Comparison of ENCODE assay signal across 9 cellular contexts in the genomic region with DNA sequence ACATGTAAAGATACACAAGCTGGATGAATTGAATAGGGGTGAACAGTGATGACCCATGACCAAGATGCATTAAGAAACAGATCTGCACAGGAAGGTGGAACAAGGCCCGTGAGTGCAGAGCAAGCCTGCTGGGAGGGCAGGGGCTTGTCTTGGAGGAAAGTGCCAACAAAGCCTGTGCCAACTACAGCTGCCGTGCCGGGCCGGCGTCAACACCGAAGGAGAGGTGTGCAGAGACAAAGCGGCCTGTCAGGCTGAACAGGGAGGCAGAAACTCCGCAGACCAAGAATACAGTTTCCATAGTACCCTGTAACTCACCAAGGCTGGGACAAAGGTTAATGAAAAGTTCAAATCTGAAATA. TPM values are rescaled to one million over a fixed set of nuclear protein-coding genes. Genes with fewer than 3 reads are reported as not detected.
DNase-seq lines count a peak whose midpoint lies in the region; ATAC-seq and TF ChIP-seq lines count a peak whose summit lies in the region.
"Had no signal": no experiment of that assay in that cellular context is flagged by ENCODE, and none has a peak within 500 bp of the region (broad histone marks: within the 10 kb centered on the region; RNA-seq: fewer than 3 reads in every experiment).

No MANE protein-coding gene starts in this region.

- CTCF ChIA-PET in activated CD8-positive, alpha-beta T cell treated with anti-CD3 and anti-CD28 coated beads, Interleukin-2, amount 10 ng/mL, durations not matched to agents 7 days and 5 days (lab: Charles Lee), result no interaction called here
- CTCF ChIA-PET in activated CD8-positive, alpha-beta T cell treated with anti-CD3 and anti-CD28 coated beads for 36 hours (lab: Charles Lee), result no interaction called here

- no peak for TF ChIP-seq EP300 in suprapubic skin (IDR thresholded peaks at IDR 0.05)

- H3K27ac ChIP-seq in left lung, result peak overlapping the region in 1 of 2 donors; percentile 46
- H3K27ac ChIP-seq in suprapubic skin, result peak overlapping the region; percentile 78

- no peak for ATAC-seq in activated CD8-positive, alpha-beta T cell treated with anti-CD3 and anti-CD28 coated beads, Interleukin-2, amount 10 ng/mL, durations not matched to agents 7 days and 5 days
- no peak for ATAC-seq in activated CD8-positive, alpha-beta T cell treated with anti-CD3 and anti-CD28 coated beads for 36 hours
- no peak for ATAC-seq in activated naive CD8-positive, alpha-beta T cell treated with anti-CD3 and anti-CD28 coated beads, Interleukin-2, amount 50 U/mL, for 24 hours
- ATAC-seq in left lung, result peak; percentile 41
- no peak for ATAC-seq in GM18907 (IDR thresholded peaks at IDR 0.05; ENCODE audit: unreplicated experiment)

- H3K27me3 ChIP-seq in left lung (no peaks in the 10 kb centered on the region), suprapubic skin (no peaks in the 10 kb centered on the region)

- no peaks in the 10 kb centered on the region for H3K27me3 Mint-ChIP-seq in activated CD8-positive, alpha-beta T cell treated with anti-CD3 and anti-CD28 coated beads, Interleukin-2, amount 10 ng/mL, durations not matched to agents 7 days and 5 days (ENCODE audit: low read depth)
- no peaks in the 10 kb centered on the region for H3K27me3 Mint-ChIP-seq in activated CD8-positive, alpha-beta T cell treated with anti-CD3 and anti-CD28 coated beads for 36 hours
- no peaks in the 10 kb centered on the region for H3K27me3 Mint-ChIP-seq in activated naive CD8-positive, alpha-beta T cell treated with anti-CD3 and anti-CD28 coated beads, Interleukin-2, amount 50 U/mL, for 24 hours

- DNase-seq in activated CD8-positive, alpha-beta T cell treated with anti-CD3 and anti-CD28 coated beads, Interleukin-2, amount 10 ng/mL, durations not matched to agents 7 days and 5 days, result no peak
- no peak for DNase-seq in activated CD8-positive, alpha-beta T cell treated with anti-CD3 and anti-CD28 coated beads for 36 hours
- DNase-seq in activated naive CD8-positive, alpha-beta T cell treated with anti-CD3 and anti-CD28 coated beads, Interleukin-2, amount 50 U/mL, for 24 hours, result no peak
- DNase-seq in left lung (no peak), suprapubic skin (ENCODE audit: low spot score in 2 of 2) (no peak), DMS153 treated with DMSO at 0.1 percent for 48 hours (lab: John Stamatoyannopoulos, UW; ENCODE audit: unreplicated experiment) (no peak), KG1 (lab: John Stamatoyannopoulos, UW) (no peak)
- DNase-seq: activated naive CD4-positive, alpha-beta T cell treated with anti-CD3 and anti-CD28 coated beads, Interleukin-2, amount 50 U/mL, for 16 hours had no signal

- 31% methylated on average over 8 of the region's 8 CpGs for WGBS in suprapubic skin

- peak overlapping the region; percentile 67 for H3K27ac Mint-ChIP-seq in activated CD8-positive, alpha-beta T cell treated with anti-CD3 and anti-CD28 coated beads, Interleukin-2, amount 10 ng/mL, durations not matched to agents 7 days and 5 days
- no peak overlapping the region for H3K27ac Mint-ChIP-seq in activated CD8-positive, alpha-beta T cell treated with anti-CD3 and anti-CD28 coated beads for 36 hours
- peak overlapping the region; percentile 53 for H3K27ac Mint-ChIP-seq in activated naive CD8-positive, alpha-beta T cell treated with anti-CD3 and anti-CD28 coated beads, Interleukin-2, amount 50 U/mL, for 24 hours

- peaks cover 21% of the 10 kb centered on the region for H3K36me3 Mint-ChIP-seq in activated CD8-positive, alpha-beta T cell treated with anti-CD3 and anti-CD28 coated beads, Interleukin-2, amount 10 ng/mL, durations not matched to agents 7 days and 5 days (ENCODE audit: low read depth)
- H3K36me3 Mint-ChIP-seq in activated CD8-positive, alpha-beta T cell treated with anti-CD3 and anti-CD28 coated beads for 36 hours (ENCODE audit: low read depth), result peaks cover 19% of the 10 kb centered on the region
- peaks cover 14% of the 10 kb centered on the region for H3K36me3 Mint-ChIP-seq in activated naive CD8-positive, alpha-beta T cell treated with anti-CD3 and anti-CD28 coated beads, Interleukin-2, amount 50 U/mL, for 24 hours (ENCODE audit: low read depth)

- H3K4me3 Mint-ChIP-seq in activated CD8-positive, alpha-beta T cell treated with anti-CD3 and anti-CD28 coated beads, Interleukin-2, amount 10 ng/mL, durations not matched to agents 7 days and 5 days, result no peak overlapping the region
- H3K4me3 Mint-ChIP-seq in activated CD8-positive, alpha-beta T cell treated with anti-CD3 and anti-CD28 coated beads for 36 hours, result no peak overlapping the region
- peak overlapping the region; percentile 10 for H3K4me3 Mint-ChIP-seq in activated naive CD8-positive, alpha-beta T cell treated with anti-CD3 and anti-CD28 coated beads, Interleukin-2, amount 50 U/mL, for 24 hours

- no peaks in the 10 kb centered on the region for H3K9me3 Mint-ChIP-seq in activated CD8-positive, alpha-beta T cell treated with anti-CD3 and anti-CD28 coated beads, Interleukin-2, amount 10 ng/mL, durations not matched to agents 7 days and 5 days (ENCODE audit: insufficient read depth)
- no peaks in the 10 kb centered on the region for H3K9me3 Mint-ChIP-seq in activated CD8-positive, alpha-beta T cell treated with anti-CD3 and anti-CD28 coated beads for 36 hours
- no peaks in the 10 kb centered on the region for H3K9me3 Mint-ChIP-seq in activated naive CD8-positive, alpha-beta T cell treated with anti-CD3 and anti-CD28 coated beads, Interleukin-2, amount 50 U/mL, for 24 hours

- no peak for TF ChIP-seq CTCF in activated CD8-positive, alpha-beta T cell treated with anti-CD3 and anti-CD28 coated beads for 36 hours (IDR thresholded peaks at IDR 0.05)
- TF ChIP-seq CTCF in left lung (IDR thresholded peaks at IDR 0.05), result no peak
- TF ChIP-seq CTCF in suprapubic skin (IDR thresholded peaks at IDR 0.05), result no peak

- H3K4me1 ChIP-seq in left lung (peaks cover 53 to 88% of the 10 kb centered on the region in 2 donors), suprapubic skin (peaks cover 89% of the 10 kb centered on the region)

- peaks cover 95% of the 10 kb centered on the region for H3K4me1 Mint-ChIP-seq in activated CD8-positive, alpha-beta T cell treated with anti-CD3 and anti-CD28 coated beads, Interleukin-2, amount 10 ng/mL, durations not matched to agents 7 days and 5 days (ENCODE audit: low read depth)
- peaks cover 92% of the 10 kb centered on the region for H3K4me1 Mint-ChIP-seq in activated CD8-positive, alpha-beta T cell treated with anti-CD3 and anti-CD28 coated beads for 36 hours (ENCODE audit: low read depth)
- H3K4me1 Mint-ChIP-seq in activated naive CD8-positive, alpha-beta T cell treated with anti-CD3 and anti-CD28 coated beads, Interleukin-2, amount 50 U/mL, for 24 hours, result peaks cover 97% of the 10 kb centered on the region

- H3K4me3 ChIP-seq in left lung, result no peak overlapping the region
- no peak overlapping the region for H3K4me3 ChIP-seq in suprapubic skin

- intact Hi-C loops in activated CD8-positive, alpha-beta T cell treated with anti-CD3 and anti-CD28 coated beads for 36 hours (cut with micrococcal nuclease), result loop anchor here (5.0 kb wide), 2 partner anchors 39 to 81 kb away; no protein-coding TSS in a partner anchor
- intact Hi-C loops in left lung (cut with DNase I), result no loop called here

- TF ChIP-seq POLR2A in suprapubic skin (IDR thresholded peaks at IDR 0.05), result no peak

- POLR2A ChIA-PET in activated CD8-positive, alpha-beta T cell treated with anti-CD3 and anti-CD28 coated beads, Interleukin-2, amount 10 ng/mL, durations not matched to agents 7 days and 5 days (lab: Charles Lee), result no interaction called here
- POLR2A ChIA-PET in activated CD8-positive, alpha-beta T cell treated with anti-CD3 and anti-CD28 coated beads for 36 hours (lab: Charles Lee), result interaction anchor here (1.6 to 3.6 kb wide), 2 partner anchors 8 to 58 kb away, joined by 3 to 15 read pairs; no protein-coding TSS in a partner anchor

- H3K9me3 ChIP-seq in left lung (no peaks in the 10 kb centered on the region), suprapubic skin (no peaks in the 10 kb centered on the region)

- H3K36me3 ChIP-seq in left lung (no peaks in the 10 kb centered on the region), suprapubic skin (no peaks in the 10 kb centered on the region)

RNA-seq across cellular contexts. Expression of a gene that starts 46.7 kb away (rescaled TPM):
- 100 to 1,000 TPM; 157 to 175 TPM for total RNA-seq in activated CD8-positive, alpha-beta T cell treated with anti-CD3 and anti-CD28 coated beads, Interleukin-2, amount 10 ng/mL, durations not matched to agents 7 days and 5 days
- total RNA-seq in activated CD8-positive, alpha-beta T cell treated with anti-CD3 and anti-CD28 coated beads for 36 hours, result 100 to 1,000 TPM; 145 to 147 TPM
- total RNA-seq in left lung (100 to 1,000 TPM in 1 of 2 donors, 10 to 100 TPM in 1; 98.2 to 123 TPM), suprapubic skin (100 to 1,000 TPM in 3 of 4 donors, 10 to 100 TPM in 1; 85.4 to 212 (median 127) TPM)
